In genomic region chr7:151231964-151232271, GRCh38 we compare ENCODE assay signal across 1 cellular context.
TF ChIP-seq lines count a peak whose summit lies in the region.

No MANE protein-coding gene starts in this region.

TF ChIP-seq in H1, 55 proteins besides CTCF, POLR2A, EP300 and RAD21:
- TF ChIP-seq CHD1 (IDR thresholded peaks at IDR 0.05; ENCODE audit: low read depth, low read length) = no peak
- TF ChIP-seq JUN (IDR thresholded peaks at IDR 0.05; ENCODE audit: low read depth, low read length) = no peak
- TF ChIP-seq RFX5 (IDR thresholded peaks at IDR 0.05; ENCODE audit: borderline replicate concordance, low read depth, low read length) = no peak
- TF ChIP-seq ATF3 (IDR thresholded peaks at IDR 0.05; ENCODE audit: insufficient read depth, low read depth, low read length) = no peak
- no peak for TF ChIP-seq ZNF274 (IDR thresholded peaks at IDR 0.05; ENCODE audit: borderline replicate concordance, extremely low read depth, low read length)
- no peak for TF ChIP-seq POU5F1 (IDR thresholded peaks at IDR 0.05; ENCODE audit: low read depth, low read length)
- no peak for TF ChIP-seq CBX5 (IDR thresholded peaks at IDR 0.05; ENCODE audit: low read depth, low read length)
- no peak for TF ChIP-seq TEAD4 (IDR thresholded peaks at IDR 0.05; ENCODE audit: low read depth, low read length)
- TF ChIP-seq BCL11A (IDR thresholded peaks at IDR 0.05; ENCODE audit: low read depth in 2 of 2, low read length in 2 of 2) = no peak
- TF ChIP-seq JUND (IDR thresholded peaks at IDR 0.05; ENCODE audit: low read length) = no peak
- TF ChIP-seq SP4 (IDR thresholded peaks at IDR 0.05; ENCODE audit: low read length) = no peak
- TF ChIP-seq SIRT6 (IDR thresholded peaks at IDR 0.05; ENCODE audit: low read length) = no peak
- no peak for TF ChIP-seq ATF2 (IDR thresholded peaks at IDR 0.05; ENCODE audit: low read length)
- no peak for TF ChIP-seq TAF1 (IDR thresholded peaks at IDR 0.05; ENCODE audit: low read depth, low read length)
- no peak for TF ChIP-seq YY1 (IDR thresholded peaks at IDR 0.05; ENCODE audit: low read depth, low read length)
- no peak for TF ChIP-seq SIN3A (conservative IDR thresholded peaks at IDR 0.05 in 1 of 2, IDR thresholded peaks at IDR 0.05 in 1 of 2; ENCODE audit: low read depth in 1 of 2, low read length in 2 of 2)
- no peak for TF ChIP-seq TAF7 (optimal IDR thresholded peaks at IDR 0.05; ENCODE audit: borderline replicate concordance, low read depth, low read length)
- no peak for TF ChIP-seq TBP (IDR thresholded peaks at IDR 0.05; ENCODE audit: low read depth, low read length)
